Comparison of ENCODE assay signal across 10 cellular contexts in the genomic region with DNA sequence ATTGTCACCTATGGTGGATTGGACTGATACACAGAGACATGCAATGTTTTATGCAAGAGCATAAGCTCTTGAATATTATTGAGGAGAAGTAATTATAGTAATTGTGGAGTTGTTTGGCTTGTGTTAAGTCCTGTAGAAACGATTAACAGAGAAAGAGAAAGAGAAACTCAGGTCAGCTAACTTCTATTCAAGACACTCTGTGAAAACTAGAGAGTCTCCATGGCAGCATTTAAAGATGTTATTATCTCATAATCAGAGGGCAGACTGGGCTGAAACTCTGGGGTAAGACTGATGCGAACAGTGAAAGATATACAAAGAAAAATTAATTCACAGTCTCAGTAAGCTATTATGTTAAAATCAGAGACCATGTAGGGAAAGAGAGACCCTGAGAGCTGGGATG.
"Had no signal": no experiment of that assay in that cellular context is flagged by ENCODE, and none has a peak within 500 bp of the region (broad histone marks: within the 10 kb centered on the region; RNA-seq: fewer than 3 reads in every experiment).

No MANE protein-coding gene starts in this region.

- H3K4me1 ChIP-seq: HAP-1 had no signal

- H3K36me3 ChIP-seq: HAP-1 had no signal

- H2AFZ ChIP-seq: GM23248 had no signal

- ATAC-seq: HCT116, HepG2 had no signal

- H3K27me3 Mint-ChIP-seq: IgD-negative memory B cell had no signal

- H3K9me3 ChIP-seq: HAP-1 had no signal

- H3K27ac ChIP-seq: GM23248, HL-60 had no signal

- H3K4me1 Mint-ChIP-seq: IgD-negative memory B cell had no signal

- DNase-seq: GM23248, GOT3, H7, HFFc6, KBM-7 had no signal

- H3K4me3 ChIP-seq: GM23248, HAP-1 had no signal

- H3K9me3 Mint-ChIP-seq: HFFc6 had no signal

- H3K4me3 Mint-ChIP-seq: HFFc6, IgD-negative memory B cell had no signal

- FAIRE-seq: HepG2 had no signal

- H3K27ac Mint-ChIP-seq: HFFc6, IgD-negative memory B cell had no signal

- H3K9ac ChIP-seq: GM23248 had no signal

- H3K36me3 Mint-ChIP-seq: IgD-negative memory B cell had no signal
